In genomic region chr9:37769306-37769705, GRCh38 we compare ENCODE assay signal across 23 cellular contexts.
"Had no signal": no experiment of that assay in that cellular context is flagged by ENCODE, and none has a peak within 500 bp of the region (broad histone marks: within the 10 kb centered on the region; RNA-seq: fewer than 3 reads in every experiment).

No MANE protein-coding gene starts in this region.

- H3K36me3 Mint-ChIP-seq: natural killer cell had no signal

- H3K9me3 Mint-ChIP-seq: dendritic cell treated with granulocyte-macrophage colony-stimulating factor and Interleukin-4, amounts not matched to agents 40 ng/mL and 50 ng/mL, for 4 days; memory B cell; natural killer cell; neural progenitor cell had no signal

- ATAC-seq: left cardiac atrium; lower lobe of right lung; natural killer cell; stimulated activated naive CD8-positive, alpha-beta T cell treated with anti-CD3 and anti-CD28 coated beads, Interleukin-15, Interleukin-2, amounts not matched to agents 100 U/mL and 50 U/mL, for 24 hours had no signal

- H3K27me3 ChIP-seq: hepatocyte, neural progenitor cell, ovary, right atrium auricular region, sigmoid colon, tibial artery, upper lobe of left lung, uterus had no signal

- H3K4me1 ChIP-seq: left ventricle myocardium inferior, lower lobe of right lung, neural progenitor cell, right atrium auricular region, sigmoid colon, tibial artery, upper lobe of left lung, uterus had no signal

- DNase-seq: endodermal cell; foreskin melanocyte; head of caudate nucleus; kidney; left cardiac atrium; left ventricle myocardium inferior; lower lobe of right lung; natural killer cell; nucleus accumbens; ovary; sigmoid colon; stimulated activated CD4-positive, alpha-beta T cell treated with anti-CD3 and anti-CD28 coated beads, Interleukin-12 subunit alpha, Interleukin-12 subunit beta, amount 100 ng/mL, for 4 hours; stimulated activated naive CD8-positive, alpha-beta T cell treated with anti-CD3 and anti-CD28 coated beads, Interleukin-15, Interleukin-2, amounts not matched to agents 100 U/mL and 50 U/mL, for 24 hours; tibial artery; upper lobe of left lung; uterus had no signal

- H3K36me3 ChIP-seq: neural progenitor cell, ovary, uterus had no signal

- H3K27ac ChIP-seq: hepatocyte, left ventricle myocardium inferior, lower lobe of right lung, neural progenitor cell, ovary, right atrium auricular region, sigmoid colon, skin epidermis, tibial artery, upper lobe of left lung, uterus had no signal

- H3K27ac Mint-ChIP-seq: dendritic cell treated with granulocyte-macrophage colony-stimulating factor and Interleukin-4, amounts not matched to agents 40 ng/mL and 50 ng/mL, for 4 days; endodermal cell; memory B cell; mesothelial cell of epicardium; neural progenitor cell had no signal

- H3K27me3 Mint-ChIP-seq: dendritic cell treated with granulocyte-macrophage colony-stimulating factor and Interleukin-4, amounts not matched to agents 40 ng/mL and 50 ng/mL, for 4 days; memory B cell had no signal

- H3K9me3 ChIP-seq: left ventricle myocardium inferior, lower lobe of right lung, ovary, right atrium auricular region, sigmoid colon, tibial artery, upper lobe of left lung, uterus had no signal

- H3K4me3 Mint-ChIP-seq: dendritic cell treated with granulocyte-macrophage colony-stimulating factor and Interleukin-4, amounts not matched to agents 40 ng/mL and 50 ng/mL, for 4 days; endodermal cell; memory B cell; mesothelial cell of epicardium; natural killer cell; neural progenitor cell had no signal

- H3K4me3 ChIP-seq: hepatocyte, left ventricle myocardium inferior, lower lobe of right lung, neural progenitor cell, ovary, right atrium auricular region, sigmoid colon, skin epidermis, tibial artery, upper lobe of left lung, uterus had no signal

- H3K4me1 Mint-ChIP-seq: endodermal cell, memory B cell, mesothelial cell of epicardium, neural progenitor cell had no signal
